In genomic region chr7:1204460-1204859, GRCh38 we compare ENCODE assay signal across 31 cellular contexts. TPM values are rescaled to one million over a fixed set of nuclear protein-coding genes. Genes with fewer than 3 reads are reported as not detected.
"Had no signal": no experiment of that assay in that cellular context is flagged by ENCODE, and none has a peak within 500 bp of the region (broad histone marks: within the 10 kb centered on the region; RNA-seq: fewer than 3 reads in every experiment).

No MANE protein-coding gene starts in this region.

- H3K9me3 ChIP-seq: heart left ventricle, sigmoid colon, spleen, thyroid gland, upper lobe of right lung had no signal

- H3K4me1 ChIP-seq: heart left ventricle, spleen, thyroid gland, upper lobe of right lung had no signal

- H3K27me3 ChIP-seq: thyroid gland had no signal

- H3K36me3 ChIP-seq: heart left ventricle, sigmoid colon, spleen, thyroid gland, upper lobe of right lung had no signal

- H3K4me3 ChIP-seq: heart left ventricle, sigmoid colon, spleen, thyroid gland, upper lobe of right lung had no signal

- ATAC-seq: activated naive CD8-positive, alpha-beta T cell treated with anti-CD3 and anti-CD28 coated beads, Interleukin-2, amount 50 U/mL, for 24 hours; effector memory CD8-positive, alpha-beta T cell; esophagus mucosa; heart left ventricle; left colon; stimulated activated naive CD8-positive, alpha-beta T cell treated with anti-CD3 and anti-CD28 coated beads, Interleukin-15, Interleukin-2, amounts not matched to agents 100 U/mL and 50 U/mL, for 24 hours; T-helper 17 cell; upper lobe of right lung had no signal

- H3K27ac ChIP-seq: heart left ventricle, sigmoid colon, spleen, thyroid gland, upper lobe of right lung had no signal

- DNase-seq: activated CD4-positive, alpha-beta memory T cell treated with anti-CD3 and anti-CD28 coated beads for 36 hours; activated CD4-positive, alpha-beta T cell treated with anti-CD3 and anti-CD28 coated beads for 4 hours; activated CD4-positive, CD25-positive, alpha-beta regulatory T cell; activated gamma-delta T cell; activated naive CD4-positive, alpha-beta T cell treated with anti-CD3 and anti-CD28 coated beads, Interleukin-2, amount 50 U/mL, for 16 hours; activated naive CD8-positive, alpha-beta T cell treated with anti-CD3 and anti-CD28 coated beads, Interleukin-2, amount 50 U/mL, for 24 hours; activated T-cell treated with anti-CD3 and anti-CD28 coated beads for 4 hours; effector memory CD8-positive, alpha-beta T cell; heart left ventricle; left colon; naive B cell; occipital lobe; sigmoid colon; spleen; stimulated activated CD4-positive, alpha-beta T cell treated with anti-CD3 and anti-CD28 coated beads, Interleukin-4, amount 100 ng/mL, for 24 hours; stimulated activated naive CD8-positive, alpha-beta T cell treated with anti-CD3 and anti-CD28 coated beads, Interleukin-15, Interleukin-2, amounts not matched to agents 100 U/mL and 50 U/mL, for 24 hours; SW 1271; T-helper 17 cell; thyroid gland; upper lobe of right lung had no signal

RNA-seq across cellular contexts. Expression of gene UNCX, which starts 28.2 kb away (rescaled TPM):
- total RNA-seq: activated CD4-positive, alpha-beta memory T cell treated with anti-CD3 and anti-CD28 coated beads for 36 hours; activated T-helper 1 cell treated with anti-CD3 and anti-CD28 coated beads, Interleukin-12 subunit alpha, Interleukin-12 subunit beta, Interleukin-2, Interleukin-4 antibody, amounts not matched to agents 30 ng/mL and 10 ng/mL and 1 ng/mL, durations not matched to agents 14 hours and 24 hours and 36 hours; cardiac septum; dermis microvascular lymphatic vessel endothelial cell; endothelial cell of umbilical vein; esophagus mucosa; fibroblast of villous mesenchyme; heart left ventricle; left colon; lower leg skin; mononuclear cell; occipital lobe; posterior vena cava; renal cortical epithelial cell; sigmoid colon; spleen; subcutaneous adipose tissue; T-helper 17 cell; thyroid gland; upper lobe of right lung had no signal
- polyA plus RNA-seq: endothelial cell of umbilical vein, heart left ventricle, sigmoid colon, spleen had no signal
